ENCODE assay signal across 1 cellular context in the genomic region with DNA sequence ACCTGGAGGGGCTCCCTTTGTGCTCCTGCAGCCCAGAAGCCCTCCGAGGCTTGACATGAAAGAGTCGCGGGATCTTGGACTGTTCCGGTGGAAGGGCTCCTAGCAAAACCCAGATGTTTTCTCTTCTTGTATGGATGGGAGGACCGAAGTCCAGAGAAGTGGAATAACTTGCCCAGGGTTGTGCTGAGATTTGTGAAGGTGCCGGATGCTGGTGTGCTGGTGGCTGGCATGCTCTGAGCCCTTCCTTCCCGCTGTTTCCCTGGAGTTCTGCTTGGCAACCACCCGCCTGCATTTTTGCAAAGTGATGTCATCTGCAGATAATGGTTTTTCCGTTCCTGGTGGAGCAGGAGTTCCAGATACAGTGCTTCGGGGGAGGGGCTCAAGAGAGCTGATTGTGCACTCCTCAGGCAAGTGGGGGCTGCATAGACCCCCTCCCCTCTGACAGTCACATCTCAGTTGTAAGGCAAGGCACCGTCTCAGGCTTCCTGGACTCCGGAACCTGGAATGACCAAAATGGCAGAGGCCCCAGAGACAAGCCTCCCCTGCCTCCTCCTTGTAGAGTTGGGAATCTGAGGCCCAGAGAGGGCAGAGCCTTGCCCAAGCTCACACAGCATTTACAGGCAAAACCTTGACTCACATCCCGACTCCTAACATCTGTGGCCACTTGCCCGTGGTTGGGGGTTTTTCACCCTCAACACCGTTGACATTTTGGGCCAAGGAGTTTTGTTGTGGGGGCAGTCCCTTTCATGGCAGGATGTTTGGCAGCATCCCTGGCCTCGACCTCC.
A peak's percentile ranks its signal among the peaks of the same experiment; 100 is the strongest.
TF ChIP-seq lines count a peak whose summit lies in the region.

No MANE protein-coding gene starts in this region.

TF ChIP-seq in HepG2, 621 proteins besides CTCF, POLR2A, EP300 and RAD21 (continued from another document and continues in another):
- TF ChIP-seq, protein P1, sequence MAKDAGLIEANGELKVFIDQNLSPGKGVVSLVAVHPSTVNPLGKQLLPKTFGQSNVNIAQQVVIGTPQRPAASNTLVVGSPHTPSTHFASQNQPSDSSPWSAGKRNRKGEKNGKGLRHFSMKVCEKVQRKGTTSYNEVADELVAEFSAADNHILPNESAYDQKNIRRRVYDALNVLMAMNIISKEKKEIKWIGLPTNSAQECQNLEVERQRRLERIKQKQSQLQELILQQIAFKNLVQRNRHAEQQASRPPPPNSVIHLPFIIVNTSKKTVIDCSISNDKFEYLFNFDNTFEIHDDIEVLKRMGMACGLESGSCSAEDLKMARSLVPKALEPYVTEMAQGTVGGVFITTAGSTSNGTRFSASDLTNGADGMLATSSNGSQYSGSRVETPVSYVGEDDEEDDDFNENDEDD (CRISPR knock-in tag; IDR thresholded peaks at IDR 0.05; ENCODE audit: borderline replicate concordance): peak; percentile 34; the same call in 1 of the 2 replicates
- no peak for TF ChIP-seq ZNF17 (CRISPR knock-in tag; IDR thresholded peaks at IDR 0.05)
- TF ChIP-seq, protein P2, sequence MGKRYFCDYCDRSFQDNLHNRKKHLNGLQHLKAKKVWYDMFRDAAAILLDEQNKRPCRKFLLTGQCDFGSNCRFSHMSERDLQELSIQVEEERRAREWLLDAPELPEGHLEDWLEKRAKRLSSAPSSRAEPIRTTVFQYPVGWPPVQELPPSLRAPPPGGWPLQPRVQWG (CRISPR knock-in tag; IDR thresholded peaks at IDR 0.05; ENCODE audit: borderline replicate concordance, low read depth): no peak
- peak; percentile 96 for TF ChIP-seq TEAD3 (CRISPR knock-in tag; optimal IDR thresholded peaks at IDR 0.05; ENCODE audit: borderline replicate concordance)
- TF ChIP-seq ZNF136 (CRISPR knock-in tag; IDR thresholded peaks at IDR 0.05; ENCODE audit: low read depth): 0 out of 2 replicates have a peak, but pooled peaks have one; percentile 36
- no peak for TF ChIP-seq FOXP1 (IDR thresholded peaks at IDR 0.05)
- no peak for TF ChIP-seq FOXP1 (CRISPR knock-in tag; IDR thresholded peaks at IDR 0.05)
- TF ChIP-seq, protein P3, sequence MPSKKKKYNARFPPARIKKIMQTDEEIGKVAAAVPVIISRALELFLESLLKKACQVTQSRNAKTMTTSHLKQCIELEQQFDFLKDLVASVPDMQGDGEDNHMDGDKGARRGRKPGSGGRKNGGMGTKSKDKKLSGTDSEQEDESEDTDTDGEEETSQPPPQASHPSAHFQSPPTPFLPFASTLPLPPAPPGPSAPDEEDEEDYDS (CRISPR knock-in tag; IDR thresholded peaks at IDR 0.05): no peak
- TF ChIP-seq ZNF768 (CRISPR knock-in tag; IDR thresholded peaks at IDR 0.05): peak; percentile 99
- TF ChIP-seq ONECUT2 (CRISPR knock-in tag; IDR thresholded peaks at IDR 0.05): no peak
- TF ChIP-seq SOX5 (CRISPR knock-in tag; IDR thresholded peaks at IDR 0.05; ENCODE audit: borderline replicate concordance): 0 out of 2 replicates have a peak, but pooled peaks have one; percentile 17
- TF ChIP-seq ADNP (CRISPR knock-in tag; IDR thresholded peaks at IDR 0.05): 0 out of 2 replicates have a peak, but pooled peaks have one; percentile 14
- TF ChIP-seq, protein P4, sequence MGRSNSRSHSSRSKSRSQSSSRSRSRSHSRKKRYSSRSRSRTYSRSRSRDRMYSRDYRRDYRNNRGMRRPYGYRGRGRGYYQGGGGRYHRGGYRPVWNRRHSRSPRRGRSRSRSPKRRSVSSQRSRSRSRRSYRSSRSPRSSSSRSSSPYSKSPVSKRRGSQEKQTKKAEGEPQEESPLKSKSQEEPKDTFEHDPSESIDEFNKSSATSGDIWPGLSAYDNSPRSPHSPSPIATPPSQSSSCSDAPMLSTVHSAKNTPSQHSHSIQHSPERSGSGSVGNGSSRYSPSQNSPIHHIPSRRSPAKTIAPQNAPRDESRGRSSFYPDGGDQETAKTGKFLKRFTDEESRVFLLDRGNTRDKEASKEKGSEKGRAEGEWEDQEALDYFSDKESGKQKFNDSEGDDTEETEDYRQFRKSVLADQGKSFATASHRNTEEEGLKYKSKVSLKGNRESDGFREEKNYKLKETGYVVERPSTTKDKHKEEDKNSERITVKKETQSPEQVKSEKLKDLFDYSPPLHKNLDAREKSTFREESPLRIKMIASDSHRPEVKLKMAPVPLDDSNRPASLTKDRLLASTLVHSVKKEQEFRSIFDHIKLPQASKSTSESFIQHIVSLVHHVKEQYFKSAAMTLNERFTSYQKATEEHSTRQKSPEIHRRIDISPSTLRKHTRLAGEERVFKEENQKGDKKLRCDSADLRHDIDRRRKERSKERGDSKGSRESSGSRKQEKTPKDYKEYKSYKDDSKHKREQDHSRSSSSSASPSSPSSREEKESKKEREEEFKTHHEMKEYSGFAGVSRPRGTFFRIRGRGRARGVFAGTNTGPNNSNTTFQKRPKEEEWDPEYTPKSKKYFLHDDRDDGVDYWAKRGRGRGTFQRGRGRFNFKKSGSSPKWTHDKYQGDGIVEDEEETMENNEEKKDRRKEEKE (IDR thresholded peaks at IDR 0.05): no peak
- 0 out of 2 replicates have a peak, but pooled peaks have one; percentile 39 for TF ChIP-seq DNMT3B (CRISPR knock-in tag; conservative IDR thresholded peaks at IDR 0.05)
- no peak for TF ChIP-seq GTF3A (CRISPR knock-in tag; conservative IDR thresholded peaks at IDR 0.05)
- TF ChIP-seq ZC3H13 (CRISPR knock-in tag; IDR thresholded peaks at IDR 0.05): no peak
- 0 out of 2 replicates have a peak, but pooled peaks have one; percentile 35 for TF ChIP-seq ZNF605 (CRISPR knock-in tag; IDR thresholded peaks at IDR 0.05)
- TF ChIP-seq SP140L (CRISPR knock-in tag; IDR thresholded peaks at IDR 0.05; ENCODE audit: borderline replicate concordance): no peak
- peak; percentile 90 for TF ChIP-seq RFX5 (IDR thresholded peaks at IDR 0.05; ENCODE audit: low read depth, low read length)
- peak; percentile 19 for TF ChIP-seq ASH2L (IDR thresholded peaks at IDR 0.05; ENCODE audit: insufficient read length, low read depth, low read length)
- peak; percentile 97 for TF ChIP-seq JUND (CRISPR knock-in tag; IDR thresholded peaks at IDR 0.05)
- TF ChIP-seq, protein P5, sequence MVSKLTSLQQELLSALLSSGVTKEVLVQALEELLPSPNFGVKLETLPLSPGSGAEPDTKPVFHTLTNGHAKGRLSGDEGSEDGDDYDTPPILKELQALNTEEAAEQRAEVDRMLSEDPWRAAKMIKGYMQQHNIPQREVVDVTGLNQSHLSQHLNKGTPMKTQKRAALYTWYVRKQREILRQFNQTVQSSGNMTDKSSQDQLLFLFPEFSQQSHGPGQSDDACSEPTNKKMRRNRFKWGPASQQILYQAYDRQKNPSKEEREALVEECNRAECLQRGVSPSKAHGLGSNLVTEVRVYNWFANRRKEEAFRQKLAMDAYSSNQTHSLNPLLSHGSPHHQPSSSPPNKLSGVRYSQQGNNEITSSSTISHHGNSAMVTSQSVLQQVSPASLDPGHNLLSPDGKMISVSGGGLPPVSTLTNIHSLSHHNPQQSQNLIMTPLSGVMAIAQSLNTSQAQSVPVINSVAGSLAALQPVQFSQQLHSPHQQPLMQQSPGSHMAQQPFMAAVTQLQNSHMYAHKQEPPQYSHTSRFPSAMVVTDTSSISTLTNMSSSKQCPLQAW (CRISPR knock-in tag; IDR thresholded peaks at IDR 0.05): peak; percentile 65; the same call in 1 of the 2 replicates
- TF ChIP-seq ZNF770 (CRISPR knock-in tag; IDR thresholded peaks at IDR 0.05): 0 out of 2 replicates have a peak, but pooled peaks have one; percentile 12
- no peak for TF ChIP-seq SP4 (CRISPR knock-in tag; IDR thresholded peaks at IDR 0.05)
- no peak for TF ChIP-seq ZBTB7B (CRISPR knock-in tag; IDR thresholded peaks at IDR 0.05)
- 0 out of 2 replicates have a peak, but pooled peaks have one; percentile 2 for TF ChIP-seq ZNF703 (CRISPR knock-in tag; IDR thresholded peaks at IDR 0.05; ENCODE audit: borderline replicate concordance)
- no peak for TF ChIP-seq YEATS4 (CRISPR knock-in tag; IDR thresholded peaks at IDR 0.05; ENCODE audit: borderline replicate concordance)
- TF ChIP-seq ZNF574 (CRISPR knock-in tag; IDR thresholded peaks at IDR 0.05): 0 out of 2 replicates have a peak, but pooled peaks have one; percentile 21
- TF ChIP-seq ZNF746 (CRISPR knock-in tag; IDR thresholded peaks at IDR 0.05): no peak
- peak; percentile 53 for TF ChIP-seq PHF21A (CRISPR knock-in tag; IDR thresholded peaks at IDR 0.05)
- TF ChIP-seq FOXA3 (CRISPR knock-in tag; IDR thresholded peaks at IDR 0.05): peak; percentile 25; the same call in 1 of the 2 replicates
- TF ChIP-seq SIN3A (IDR thresholded peaks at IDR 0.05; ENCODE audit: borderline replicate concordance, low read depth, low read length): no peak
- TF ChIP-seq ZNF501 (CRISPR knock-in tag; IDR thresholded peaks at IDR 0.05): peak; percentile 62; the same call in 1 of the 2 replicates
- peak; percentile 64 for TF ChIP-seq ATF7 (IDR thresholded peaks at IDR 0.05)
- peak; percentile 92 for TF ChIP-seq ATF7 (CRISPR knock-in tag; IDR thresholded peaks at IDR 0.05)
- TF ChIP-seq POLR2G (IDR thresholded peaks at IDR 0.05; ENCODE audit: low read depth, low read length): no peak
- TF ChIP-seq HOXA3 (CRISPR knock-in tag; IDR thresholded peaks at IDR 0.05): peak; percentile 26; the same call in 1 of the 2 replicates
- TF ChIP-seq ZNF468 (CRISPR knock-in tag; IDR thresholded peaks at IDR 0.05): no peak
- TF ChIP-seq ZSCAN29 (CRISPR knock-in tag; conservative IDR thresholded peaks at IDR 0.05): 0 out of 2 replicates have a peak, but pooled peaks have one; percentile 53
- TF ChIP-seq ZFP36 (IDR thresholded peaks at IDR 0.05; ENCODE audit: borderline replicate concordance, low read depth, low read length, partially characterized antibody): peak; percentile 12
- TF ChIP-seq EZH2 (conservative IDR thresholded peaks at IDR 0.05; ENCODE audit: low read depth, low read length): no peak
- TF ChIP-seq ZNF138 (CRISPR knock-in tag; IDR thresholded peaks at IDR 0.05; ENCODE audit: low read depth): no peak
- TF ChIP-seq MTERF4 (CRISPR knock-in tag; IDR thresholded peaks at IDR 0.05): no peak
